ENCODE assay signal across 1 cellular context in genomic region chr13:46355088-46355468, GRCh38.
TF ChIP-seq lines count a peak whose summit lies in the region.

No MANE protein-coding gene starts in this region.

TF ChIP-seq in endothelial cell of umbilical vein, 7 proteins besides CTCF, POLR2A, EP300 and RAD21 (continued from another document):
- TF ChIP-seq JUN (IDR thresholded peaks at IDR 0.05; ENCODE audit: borderline replicate concordance, insufficient read depth, insufficient read length, low read depth) (no peak), GATA2 (IDR thresholded peaks at IDR 0.05; ENCODE audit: insufficient read depth, insufficient read length, low read depth, low read length) (no peak), MYC (IDR thresholded peaks at IDR 0.05; ENCODE audit: low read depth, low read length) (no peak), FOS (IDR thresholded peaks at IDR 0.05; ENCODE audit: borderline replicate concordance, insufficient read depth, low read length) (no peak), POLR2AphosphoS5 (IDR thresholded peaks at IDR 0.05; ENCODE audit: insufficient read depth, low read depth, low read length) (no peak)
